ENCODE assay signal across 8 cellular contexts in the genomic region with DNA sequence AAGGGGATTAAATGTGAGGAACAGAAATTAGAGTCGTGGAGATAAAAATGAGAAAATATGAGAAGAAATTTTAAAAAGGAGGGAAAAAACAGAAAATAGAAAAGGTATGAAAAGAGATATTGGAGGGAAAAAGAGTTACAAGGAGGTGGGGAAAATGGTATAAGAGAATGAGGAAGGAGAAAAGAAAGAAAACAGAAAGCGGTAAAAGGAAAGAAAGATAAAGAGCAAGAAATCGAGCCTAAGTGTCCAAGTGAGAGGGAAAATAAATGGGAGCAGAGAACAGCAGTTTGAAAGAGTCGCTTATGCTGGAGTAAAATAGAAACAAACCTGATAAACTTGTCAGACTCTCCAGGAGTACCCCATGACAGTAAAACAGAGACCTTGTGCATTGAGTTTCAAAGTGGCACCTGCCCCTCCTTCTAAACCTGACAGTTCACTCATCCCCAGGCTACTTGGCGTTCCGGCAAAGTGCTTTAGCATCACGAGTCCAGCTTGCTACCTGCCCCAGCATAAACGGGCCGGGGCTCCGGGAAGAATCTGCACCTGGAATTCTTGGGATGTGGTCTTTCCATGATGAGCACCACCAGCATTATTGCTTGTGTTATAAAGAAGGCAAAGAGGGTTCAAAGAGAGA. TPM values are rescaled to one million over a fixed set of nuclear protein-coding genes. Genes with fewer than 3 reads are reported as not detected.
DNase-seq lines count a peak whose midpoint lies in the region; ATAC-seq and TF ChIP-seq lines count a peak whose summit lies in the region.

No MANE protein-coding gene starts in this region.

- H3K4me3 ChIP-seq in heart right ventricle (peak overlapping the region in 9 of 10 donors; percentile 54 to 78 (median 70)), iPS-11a (ENCODE audit: low read depth, low read length) (peak overlapping the region; percentile 71), stomach smooth muscle (ENCODE audit: low read length in 2 of 2) (peak overlapping the region; percentile 95 to 98)

- no peaks in the 10 kb centered on the region for H3K36me3 Mint-ChIP-seq in activated B cell treated with CpG ODN at 0.5 μM for 24 hours (ENCODE audit: low read depth)

- intact Hi-C loops in heart right ventricle (cut with DNase I) (loop anchor here in 3 of 10 donors (10.0 kb wide), 4 partner anchors 63 to 697 kb away; no protein-coding TSS in a partner anchor), Right ventricle myocardium superior (cut with DNase I) (no loop called here), activated B cell treated with CpG ODN at 0.5 μM for 24 hours (cut with micrococcal nuclease) (loop anchor here (2.0 to 10.0 kb wide), 3 partner anchors 227 to 1917 kb away; partner anchors contain the start of genes FPGT, LRRIQ3 and ZRANB2)

- DNase-seq in heart right ventricle (no peak), Right ventricle myocardium superior (no peak), activated B cell treated with CpG ODN at 0.5 μM for 24 hours (no peak)
- DNase-seq in activated CD4-positive, CD25-positive, alpha-beta regulatory T cell treated with anti-CD3 and anti-CD28 coated beads, Interleukin-2, amount 50 U/mL, for 72 hours, result no peak

- CTCF ChIA-PET in activated B cell treated with CpG ODN at 0.5 μM for 24 hours (lab: Charles Lee), result no interaction called here

- no peak for ATAC-seq in heart right ventricle
- ATAC-seq in Right ventricle myocardium superior (ENCODE audit: poor library complexity), result no peak
- no peak for ATAC-seq in activated B cell treated with CpG ODN at 0.5 μM for 24 hours (ENCODE audit: low read depth)
- ATAC-seq in HG03457 (IDR thresholded peaks at IDR 0.05; ENCODE audit: unreplicated experiment), result no peak
- no peak for ATAC-seq in HG02571 (IDR thresholded peaks at IDR 0.05; ENCODE audit: unreplicated experiment)

- peak overlapping the region; percentile 79 for H3K4me3 Mint-ChIP-seq in activated B cell treated with CpG ODN at 0.5 μM for 24 hours

- H3K27me3 Mint-ChIP-seq in activated B cell treated with CpG ODN at 0.5 μM for 24 hours, result peaks cover 13% of the 10 kb centered on the region

- H3K4me1 ChIP-seq in heart right ventricle (peaks cover 0 to 21% (median 10%) of the 10 kb centered on the region in 9 donors), stomach smooth muscle (ENCODE audit: control insufficient read depth, insufficient read depth, low read length) (peaks cover 13% of the 10 kb centered on the region)

- H3K9me3 Mint-ChIP-seq in activated B cell treated with CpG ODN at 0.5 μM for 24 hours, result peaks cover 3% of the 10 kb centered on the region

- H3K27me3 ChIP-seq in heart right ventricle (peaks cover 0 to 3% (median 0%) of the 10 kb centered on the region in 7 donors), stomach smooth muscle (ENCODE audit: control insufficient read depth in 1 of 2, insufficient read depth in 2 of 2, low read length in 2 of 2) (no peaks in the 10 kb centered on the region)

- TF ChIP-seq CTCF in heart right ventricle (IDR thresholded peaks at IDR 0.05), result no peak
- TF ChIP-seq CTCF in activated B cell treated with CpG ODN at 0.5 μM for 24 hours (IDR thresholded peaks at IDR 0.05), result no peak

- WGBS in heart right ventricle, 2 donors, result 10 to 12% methylated on average over 10 of the region's 10 CpGs

- peaks cover 17% of the 10 kb centered on the region for H3K4me1 Mint-ChIP-seq in activated B cell treated with CpG ODN at 0.5 μM for 24 hours

- H3K36me3 ChIP-seq in heart right ventricle (no peaks in the 10 kb centered on the region), stomach smooth muscle (ENCODE audit: control insufficient read depth in 2 of 2, insufficient read depth in 2 of 2, low read length in 2 of 2) (no peaks in the 10 kb centered on the region)

- H3K27ac ChIP-seq in heart right ventricle (peak overlapping the region; percentile 27 to 94 (median 76)), stomach smooth muscle (ENCODE audit: low read length) (peak overlapping the region; percentile 69)

- no peaks in the 10 kb centered on the region for H3K9me3 ChIP-seq in heart right ventricle
- H3K9me3 ChIP-seq in stomach smooth muscle (ENCODE audit: control insufficient read depth in 2 of 2, low read length in 2 of 2), result no peaks in the 10 kb centered on the region

- peak overlapping the region; percentile 72 to 79 for H3K9ac ChIP-seq in stomach smooth muscle (ENCODE audit: low read length in 2 of 2)

- H3K27ac Mint-ChIP-seq in activated B cell treated with CpG ODN at 0.5 μM for 24 hours, result peak overlapping the region; percentile 57

- POLR2A ChIA-PET in activated B cell treated with CpG ODN at 0.5 μM for 24 hours (lab: Charles Lee), result no interaction called here

RNA-seq across cellular contexts. Expression of gene NEGR1, which starts 0.6 kb away (rescaled TPM):
- total RNA-seq in heart right ventricle (10 to 100 TPM in 4 of 10 donors, 1 to 10 TPM in 6; 3.2 to 18.3 (median 5.6) TPM), Right ventricle myocardium superior (15.7 TPM), activated B cell treated with CpG ODN at 0.5 μM for 24 hours (not detected in 2 replicates)
- 1 to 10 TPM; 2.3 to 5.4 TPM for polyA plus RNA-seq in heart right ventricle
